24 cellular contexts compared by ENCODE assay signal in genomic region chr22:40273319-40273718, GRCh38.
DNase-seq lines count a peak whose midpoint lies in the region; ATAC-seq and TF ChIP-seq lines count a peak whose summit lies in the region.
"Had no signal": no experiment of that assay in that cellular context is flagged by ENCODE, and none has a peak within 500 bp of the region (broad histone marks: within the 10 kb centered on the region; RNA-seq: fewer than 3 reads in every experiment).

No MANE protein-coding gene starts in this region.

- H2BK120ac ChIP-seq in IMR-90 (ENCODE audit: low read depth, low read length), result no peak overlapping the region

- peaks cover 0 to 2% (median 0%) of the 10 kb centered on the region in 8 donors for H3K9me3 Mint-ChIP-seq in CD4-positive, alpha-beta memory T cell
- H3K9me3 Mint-ChIP-seq in effector memory CD8-positive, alpha-beta T cell, result no peaks in the 10 kb centered on the region
- no peaks in the 10 kb centered on the region for H3K9me3 Mint-ChIP-seq in osteocyte (ENCODE audit: unreplicated experiment)
- H3K9me3 Mint-ChIP-seq: activated naive CD8-positive, alpha-beta T cell treated with anti-CD3 and anti-CD28 coated beads, Interleukin-2, amount 10 ng/mL, durations not matched to agents 7 days and 5 days; CD14-positive monocyte had no signal

- H3K27ac ChIP-seq in CD4-positive, alpha-beta memory T cell (ENCODE audit: low read depth, low read length), result no peak overlapping the region
- H3K27ac ChIP-seq in IMR-90 (ENCODE audit: insufficient read depth, low read length), result no peak overlapping the region
- H3K27ac ChIP-seq: WERI-Rb-1 had no signal

- H3K56ac ChIP-seq in IMR-90 (ENCODE audit: extremely low read depth, insufficient read depth, low read length), result no peak overlapping the region

- no CpG with 5 or more reads among the region's 6 CpGs for WGBS in IMR-90 (ENCODE audit: extremely low coverage in 2 of 2, insufficient read length in 1 of 2), 2 experiments

- H3K4ac ChIP-seq in IMR-90 (ENCODE audit: low read depth, low read length), result no peak overlapping the region

- no peak overlapping the region for H4K8ac ChIP-seq in IMR-90 (ENCODE audit: low read depth in 2 of 2, low read length in 2 of 2)

- peaks cover 47 to 70% of the 10 kb centered on the region in 2 donors for H3K36me3 Mint-ChIP-seq in CD4-positive, alpha-beta memory T cell
- H3K36me3 Mint-ChIP-seq in effector memory CD8-positive, alpha-beta T cell (ENCODE audit: insufficient read depth), result peaks cover 73% of the 10 kb centered on the region
- peaks cover 44% of the 10 kb centered on the region for H3K36me3 Mint-ChIP-seq in osteocyte (ENCODE audit: unreplicated experiment)

- dilution Hi-C loops in IMR-90 (cut with HindIII; ENCODE audit: low sequenced_read_pairs, unreplicated experiment), result no loop called here

- POLR2A ChIA-PET in CD4-positive, alpha-beta memory T cell (lab: Charles Lee; ENCODE audit: partially characterized antibody), result interaction anchor here (1.4 to 1.5 kb wide), 2 partner anchors 16 to 32 kb away, joined by 3 read pairs; no protein-coding TSS in a partner anchor
- POLR2A ChIA-PET in IMR-90 (lab: Charles Lee; ENCODE audit: unreplicated experiment), result no interaction called here

- intact Hi-C loops in CD4-positive, alpha-beta memory T cell (cut with micrococcal nuclease), result no loop called here
- intact Hi-C loops in IMR-90 (cut with micrococcal nuclease), result no loop called here

- 0 out of 2 replicates have a peak overlapping the region, but pooled peaks have one; percentile 60 for H3K23ac ChIP-seq in IMR-90 (ENCODE audit: low read depth, low read length)

- no peak for DNase-seq in CD4-positive, alpha-beta memory T cell
- no peak for DNase-seq in IMR-90
- no peak for DNase-seq in effector memory CD8-positive, alpha-beta T cell
- peak; percentile 49 for DNase-seq in osteocyte (ENCODE audit: extremely low spot score, unreplicated experiment)
- DNase-seq in T-helper 9 cell, result no peak
- no peak for DNase-seq in stimulated activated CD4-positive, alpha-beta T cell treated with anti-CD3 and anti-CD28 coated beads, Interleukin-15, amount 100 ng/mL, for 24 hours
- DNase-seq: activated CD4-positive, alpha-beta T cell treated with anti-CD3 and anti-CD28 coated beads, Interleukin-2, amount 50 U/mL, for 48 hours; activated naive CD8-positive, alpha-beta T cell treated with anti-CD3 and anti-CD28 coated beads, Interleukin-2, amount 10 ng/mL, durations not matched to agents 7 days and 5 days; activated T-cell treated with anti-CD3 and anti-CD28 coated beads for 4 hours; effector CD4-positive, alpha-beta T cell; GF-D8; KBM-7; MM.1S; NCI-H1436 treated with DMSO at 0.1 percent for 48 hours; NCI-H510A treated with DMSO at 0.1 percent for 48 hours; NK-92 treated with Interleukin-12 subunit alpha and Interleukin-12 subunit beta, amount 100 ng/mL, for 24 hours; occipital lobe; retina; WERI-Rb-1 had no signal

- no peak for ATAC-seq in IMR-90 (ENCODE audit: low read depth)
- ATAC-seq in effector memory CD8-positive, alpha-beta T cell (replicated peaks), result no peak
- ATAC-seq in HG03108 (IDR thresholded peaks at IDR 0.05; ENCODE audit: unreplicated experiment), result no peak
- ATAC-seq: esophagus mucosa had no signal

- H3K27me3 ChIP-seq in CD4-positive, alpha-beta memory T cell (ENCODE audit: insufficient read depth, low read length), result no peaks in the 10 kb centered on the region
- no peaks in the 10 kb centered on the region for H3K27me3 ChIP-seq in IMR-90 (ENCODE audit: control insufficient read depth, insufficient read depth, low read length)

- peaks cover 15 to 26% of the 10 kb centered on the region in 2 experiments for H3K79me1 ChIP-seq in IMR-90 (ENCODE audit: low read depth in 1 of 2, low read length in 2 of 2)

- peaks cover 26 to 60% (median 45%) of the 10 kb centered on the region in 4 donors for H3K4me1 Mint-ChIP-seq in CD4-positive, alpha-beta memory T cell
- peaks cover 13 to 23% of the 10 kb centered on the region in 2 donors for H3K4me1 Mint-ChIP-seq in effector memory CD8-positive, alpha-beta T cell (ENCODE audit: low read depth in 2 of 2)
- peaks cover 28% of the 10 kb centered on the region for H3K4me1 Mint-ChIP-seq in osteocyte (ENCODE audit: unreplicated experiment)

- peaks cover 5% of the 10 kb centered on the region for H3K9me1 ChIP-seq in IMR-90 (ENCODE audit: insufficient read depth, low read length)

- H3K27ac Mint-ChIP-seq in CD4-positive, alpha-beta memory T cell, result peak overlapping the region in 5 of 7 donors; percentile 46 to 80 (median 75)
- peak overlapping the region; percentile 52 to 88 for H3K27ac Mint-ChIP-seq in effector memory CD8-positive, alpha-beta T cell
- H3K27ac Mint-ChIP-seq in osteocyte (ENCODE audit: unreplicated experiment), result no peak overlapping the region
- H3K27ac Mint-ChIP-seq: activated naive CD8-positive, alpha-beta T cell treated with anti-CD3 and anti-CD28 coated beads, Interleukin-2, amount 10 ng/mL, durations not matched to agents 7 days and 5 days had no signal

- H4K5ac ChIP-seq in IMR-90 (ENCODE audit: low read depth, low read length), result no peak overlapping the region

- no peak overlapping the region for H2BK5ac ChIP-seq in IMR-90 (ENCODE audit: low read depth, low read length, poor library complexity, severe bottlenecking)

- no peak overlapping the region for H2BK15ac ChIP-seq in IMR-90 (ENCODE audit: low read depth, low read length)

- no peak overlapping the region for H2BK20ac ChIP-seq in IMR-90 (ENCODE audit: low read depth, low read length)

- H2AK5ac ChIP-seq in IMR-90 (ENCODE audit: low read depth, low read length), result no peak overlapping the region

- no peak overlapping the region for H2AK9ac ChIP-seq in IMR-90 (replicated peaks; ENCODE audit: low read depth, low read length, poor library complexity)

- H3K27me3 Mint-ChIP-seq in CD4-positive, alpha-beta memory T cell, result no peaks in the 10 kb centered on the region
- H3K27me3 Mint-ChIP-seq in effector memory CD8-positive, alpha-beta T cell, result no peaks in the 10 kb centered on the region
- H3K27me3 Mint-ChIP-seq in osteocyte (ENCODE audit: unreplicated experiment), result no peaks in the 10 kb centered on the region
- H3K27me3 Mint-ChIP-seq: activated naive CD8-positive, alpha-beta T cell treated with anti-CD3 and anti-CD28 coated beads, Interleukin-2, amount 10 ng/mL, durations not matched to agents 7 days and 5 days had no signal

- in situ Hi-C loops in IMR-90 (cut with MboI; ENCODE audit: low sequenced_read_pairs), result no loop called here

- H3K4me1 ChIP-seq in CD4-positive, alpha-beta memory T cell (ENCODE audit: insufficient read depth, low read length), result peaks cover 37% of the 10 kb centered on the region
- H3K4me1 ChIP-seq in IMR-90 (ENCODE audit: control insufficient read depth, insufficient read depth, low read length), result peaks cover 2% of the 10 kb centered on the region; the same call in 1 of the 2 replicates
- H3K4me1 ChIP-seq: HAP-1 had no signal

- H3K14ac ChIP-seq in IMR-90 (replicated peaks; ENCODE audit: low read depth, low read length), result no peak overlapping the region

- TF ChIP-seq RAD21 in IMR-90 (IDR thresholded peaks at IDR 0.05; ENCODE audit: low read length), result no peak

- TF ChIP-seq POLR2A in IMR-90 (IDR thresholded peaks at IDR 0.05; ENCODE audit: low read depth, low read length), result no peak

- TF ChIP-seq CTCF in IMR-90 (conservative IDR thresholded peaks at IDR 0.05; ENCODE audit: low read depth, low read length) (no peak), osteocyte (IDR thresholded peaks at IDR 0.05) (no peak)

- H4K20me1 ChIP-seq in IMR-90 (ENCODE audit: insufficient read depth, low read length), result no peaks in the 10 kb centered on the region

- H3K18ac ChIP-seq in IMR-90 (ENCODE audit: low read depth, low read length), result no peak overlapping the region

- no peaks in the 10 kb centered on the region for H3K9me3 ChIP-seq in CD4-positive, alpha-beta memory T cell (ENCODE audit: control insufficient read depth in 1 of 2, low read length in 2 of 2)
- no peaks in the 10 kb centered on the region for H3K9me3 ChIP-seq in IMR-90 (ENCODE audit: control insufficient read depth, insufficient read depth, low read length)
- H3K9me3 ChIP-seq: HAP-1 had no signal

- H3K9ac ChIP-seq in IMR-90 (ENCODE audit: low read depth, low read length), result no peak overlapping the region

- CTCF ChIA-PET in CD4-positive, alpha-beta memory T cell (lab: Charles Lee; ENCODE audit: partially characterized antibody), result no interaction called here
- CTCF ChIA-PET in IMR-90 (lab: Yijun Ruan, JAX), result no interaction called here

- H3K4me3 ChIP-seq in CD4-positive, alpha-beta memory T cell (ENCODE audit: low read length in 2 of 2), result no peak overlapping the region
- H3K4me3 ChIP-seq in IMR-90 (ENCODE audit: insufficient read depth, low read depth, low read length), result no peak overlapping the region
- H3K4me3 ChIP-seq: HAP-1, lung had no signal

- H3K4me2 ChIP-seq in IMR-90 (ENCODE audit: low read depth, low read length), result no peak overlapping the region

- no TSS peak for BruUV-seq in IMR-90 (replicated peaks; lab: Mats Ljungman, UMichigan)

- no peak overlapping the region for H4K91ac ChIP-seq in IMR-90 (ENCODE audit: insufficient read depth, low read depth, low read length)

- peaks cover 15% of the 10 kb centered on the region for H3K36me3 ChIP-seq in CD4-positive, alpha-beta memory T cell (ENCODE audit: insufficient read depth, low read length)
- H3K36me3 ChIP-seq in IMR-90 (ENCODE audit: control insufficient read depth, insufficient read depth, low read length), result peaks cover 17% of the 10 kb centered on the region

- H3K4me3 Mint-ChIP-seq in CD4-positive, alpha-beta memory T cell, result peak overlapping the region in 1 of 8 donors; percentile 5
- H3K4me3 Mint-ChIP-seq in effector memory CD8-positive, alpha-beta T cell, result no peak overlapping the region
- no peak overlapping the region for H3K4me3 Mint-ChIP-seq in osteocyte (ENCODE audit: unreplicated experiment)
- H3K4me3 Mint-ChIP-seq: activated naive CD8-positive, alpha-beta T cell treated with anti-CD3 and anti-CD28 coated beads, Interleukin-2, amount 10 ng/mL, durations not matched to agents 7 days and 5 days; CD14-positive monocyte had no signal

- H2AFZ ChIP-seq in IMR-90 (replicated peaks; ENCODE audit: low read length, poor library complexity), result no peak overlapping the region

TF ChIP-seq in IMR-90, 13 proteins besides CTCF, POLR2A, EP300 and RAD21 (continues in another document):
- no peak for TF ChIP-seq RCOR1 (IDR thresholded peaks at IDR 0.05; ENCODE audit: insufficient replicate concordance, low read length)
- no peak for TF ChIP-seq RFX5 (IDR thresholded peaks at IDR 0.05; ENCODE audit: low read depth, low read length)
- TF ChIP-seq MAFK (IDR thresholded peaks at IDR 0.05; ENCODE audit: low read depth, low read length), result no peak
- no peak for TF ChIP-seq FOS (IDR thresholded peaks at IDR 0.05; ENCODE audit: low read depth, low read length)
- no peak for TF ChIP-seq BHLHE40 (IDR thresholded peaks at IDR 0.05; ENCODE audit: low read depth, low read length)
- no peak for TF ChIP-seq NFE2L2 (IDR thresholded peaks at IDR 0.05; ENCODE audit: low read depth, low read length)
- TF ChIP-seq MXI1 (IDR thresholded peaks at IDR 0.05; ENCODE audit: borderline replicate concordance, low read depth, low read length), result no peak
- TF ChIP-seq CEBPB (IDR thresholded peaks at IDR 0.05; ENCODE audit: low read depth, low read length), result no peak
- no peak for TF ChIP-seq CHD1 (IDR thresholded peaks at IDR 0.05; ENCODE audit: low read depth, low read length)
- no peak for TF ChIP-seq MAZ (IDR thresholded peaks at IDR 0.05; ENCODE audit: borderline replicate concordance, low read depth, low read length)
